In the genomic region with DNA sequence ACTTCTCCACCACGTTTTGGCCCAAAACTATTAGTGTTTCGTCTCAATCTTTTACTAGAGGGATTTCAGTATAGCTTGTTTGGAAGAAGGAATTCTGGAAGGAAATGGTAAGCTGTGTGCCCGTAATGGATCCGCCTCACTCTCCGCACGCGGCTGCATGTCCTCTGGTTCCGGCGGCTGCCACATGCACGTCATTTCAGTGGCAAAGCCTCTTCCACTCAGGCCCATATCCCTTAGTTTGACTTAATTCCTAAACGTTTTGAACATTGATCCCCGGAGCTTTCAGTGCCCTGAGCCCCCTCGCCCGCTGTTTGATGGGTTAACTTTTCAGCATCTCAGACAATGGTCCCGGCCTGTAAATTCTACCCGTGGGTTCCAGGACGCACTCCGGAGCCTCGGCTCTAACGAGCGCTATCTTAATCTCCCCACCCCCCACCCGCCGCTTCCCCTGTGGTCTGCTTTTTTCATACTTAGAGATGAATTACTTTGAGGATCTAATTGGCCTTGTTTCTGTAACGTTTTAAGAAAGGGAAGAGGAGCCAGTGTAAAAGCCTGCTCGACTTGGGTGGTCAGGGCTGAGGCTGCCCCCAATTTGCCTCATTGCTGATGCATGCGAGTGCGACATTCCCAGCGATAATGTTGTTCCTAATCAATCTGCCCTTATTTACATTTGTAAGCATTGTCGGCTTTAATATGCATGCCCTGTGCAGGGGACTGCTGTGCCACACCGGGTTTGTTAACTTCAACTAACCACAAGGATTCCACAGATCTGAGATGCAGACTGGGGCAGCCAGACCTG, we compare ENCODE assay signal across 1 cellular context.
TF ChIP-seq lines count a peak whose summit lies in the region.

No MANE protein-coding gene starts in this region.

TF ChIP-seq in IMR-90, 13 proteins besides CTCF, POLR2A, EP300 and RAD21 (continued from another document):
- TF ChIP-seq, protein P1, sequence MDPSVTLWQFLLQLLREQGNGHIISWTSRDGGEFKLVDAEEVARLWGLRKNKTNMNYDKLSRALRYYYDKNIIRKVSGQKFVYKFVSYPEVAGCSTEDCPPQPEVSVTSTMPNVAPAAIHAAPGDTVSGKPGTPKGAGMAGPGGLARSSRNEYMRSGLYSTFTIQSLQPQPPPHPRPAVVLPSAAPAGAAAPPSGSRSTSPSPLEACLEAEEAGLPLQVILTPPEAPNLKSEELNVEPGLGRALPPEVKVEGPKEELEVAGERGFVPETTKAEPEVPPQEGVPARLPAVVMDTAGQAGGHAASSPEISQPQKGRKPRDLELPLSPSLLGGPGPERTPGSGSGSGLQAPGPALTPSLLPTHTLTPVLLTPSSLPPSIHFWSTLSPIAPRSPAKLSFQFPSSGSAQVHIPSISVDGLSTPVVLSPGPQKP (IDR thresholded peaks at IDR 0.05; ENCODE audit: borderline replicate concordance, low read depth, low read length), result no peak
- TF ChIP-seq CEBPB (IDR thresholded peaks at IDR 0.05; ENCODE audit: low read depth, low read length), result no peak
